In genomic region chr17:64732336-64733006, GRCh38 we compare ENCODE assay signal across 1 cellular context.
A peak's percentile ranks its signal among the peaks of the same experiment; 100 is the strongest.
TF ChIP-seq lines count a peak whose summit lies in the region.

No MANE protein-coding gene starts in this region.

TF ChIP-seq in HepG2, 621 proteins besides CTCF, POLR2A, EP300 and RAD21 (continued from another document and continues in another):
- TF ChIP-seq DZIP1 (CRISPR knock-in tag; IDR thresholded peaks at IDR 0.05): no peak
- no peak for TF ChIP-seq GZF1 (CRISPR knock-in tag; IDR thresholded peaks at IDR 0.05)
- no peak for TF ChIP-seq ARNT2 (CRISPR knock-in tag; IDR thresholded peaks at IDR 0.05; ENCODE audit: low read depth)
- peak; percentile 2; the same call in 1 of the 2 replicates for TF ChIP-seq FOXA3 (CRISPR knock-in tag; IDR thresholded peaks at IDR 0.05)
- no peak for TF ChIP-seq ATF7-NPFF (CRISPR knock-in tag; IDR thresholded peaks at IDR 0.05; ENCODE audit: low read depth)
- TF ChIP-seq ZMAT3 (CRISPR knock-in tag; conservative IDR thresholded peaks at IDR 0.05): no peak
- TF ChIP-seq ZNF780A (CRISPR knock-in tag; IDR thresholded peaks at IDR 0.05): no peak
- TF ChIP-seq PAWR (CRISPR knock-in tag; IDR thresholded peaks at IDR 0.05; ENCODE audit: borderline replicate concordance): no peak
- TF ChIP-seq SIN3A (IDR thresholded peaks at IDR 0.05; ENCODE audit: borderline replicate concordance, low read depth, low read length): 0 out of 2 replicates have a peak, but pooled peaks have one; percentile 14
- peak; percentile 11; the same call in 1 of the 2 replicates for TF ChIP-seq HNF4A (CRISPR knock-in tag; IDR thresholded peaks at IDR 0.05)
- TF ChIP-seq HDAC1 (CRISPR knock-in tag; IDR thresholded peaks at IDR 0.05): peak; percentile 67
- 0 out of 2 replicates have a peak, but pooled peaks have one; percentile 29 for TF ChIP-seq BORCS8-MEF2B (CRISPR knock-in tag; IDR thresholded peaks at IDR 0.05)
- no peak for TF ChIP-seq MBNL3 (CRISPR knock-in tag; conservative IDR thresholded peaks at IDR 0.05)
- peak; percentile 61 for TF ChIP-seq SALL1 (CRISPR knock-in tag; IDR thresholded peaks at IDR 0.05)
- peak; percentile 85; the same call in 1 of the 2 replicates for TF ChIP-seq ZBTB20 (CRISPR knock-in tag; IDR thresholded peaks at IDR 0.05; ENCODE audit: borderline replicate concordance, low read depth)
- no peak for TF ChIP-seq MED13 (CRISPR knock-in tag; IDR thresholded peaks at IDR 0.05)
- TF ChIP-seq ZNF761 (CRISPR knock-in tag; conservative IDR thresholded peaks at IDR 0.05): no peak
- TF ChIP-seq ZNF160 (CRISPR knock-in tag; IDR thresholded peaks at IDR 0.05): no peak
- no peak for TF ChIP-seq HNRNPLL (IDR thresholded peaks at IDR 0.05; ENCODE audit: low read depth, low read length, poor library complexity, severe bottlenecking)
- TF ChIP-seq SOX6 (IDR thresholded peaks at IDR 0.05): no peak
- TF ChIP-seq SOX6 (CRISPR knock-in tag; IDR thresholded peaks at IDR 0.05): peak; percentile 34; the same call in 1 of the 2 replicates
- no peak for TF ChIP-seq THAP8 (CRISPR knock-in tag; IDR thresholded peaks at IDR 0.05; ENCODE audit: borderline replicate concordance)
- no peak for TF ChIP-seq ZNF589 (CRISPR knock-in tag; conservative IDR thresholded peaks at IDR 0.05)
- 0 out of 2 replicates have a peak, but pooled peaks have one; percentile 26 for TF ChIP-seq ZNF33A (CRISPR knock-in tag; IDR thresholded peaks at IDR 0.05; ENCODE audit: borderline replicate concordance)
- no peak for TF ChIP-seq DRAP1 (CRISPR knock-in tag; IDR thresholded peaks at IDR 0.05)
- TF ChIP-seq ZNF431 (CRISPR knock-in tag; IDR thresholded peaks at IDR 0.05; ENCODE audit: borderline replicate concordance, low read depth): no peak
- no peak for TF ChIP-seq CENPT (CRISPR knock-in tag; IDR thresholded peaks at IDR 0.05; ENCODE audit: low read depth)
- TF ChIP-seq PLRG1 (conservative IDR thresholded peaks at IDR 0.05): no peak
- TF ChIP-seq GMEB1 (CRISPR knock-in tag; IDR thresholded peaks at IDR 0.05; ENCODE audit: borderline replicate concordance): no peak
- peak; percentile 79 for TF ChIP-seq ZNF281 (CRISPR knock-in tag; IDR thresholded peaks at IDR 0.05; ENCODE audit: borderline replicate concordance)
- peak; percentile 90 for TF ChIP-seq RARA (CRISPR knock-in tag; IDR thresholded peaks at IDR 0.05)
- TF ChIP-seq ETV5 (CRISPR knock-in tag; IDR thresholded peaks at IDR 0.05; ENCODE audit: borderline replicate concordance): peak; percentile 72; the same call in 1 of the 2 replicates
- no peak for TF ChIP-seq NFE2L2 (IDR thresholded peaks at IDR 0.05; ENCODE audit: low read length)
- no peak for TF ChIP-seq THYN1 (CRISPR knock-in tag; IDR thresholded peaks at IDR 0.05; ENCODE audit: borderline replicate concordance, low read depth)
- no peak for TF ChIP-seq ZNF138 (CRISPR knock-in tag; IDR thresholded peaks at IDR 0.05; ENCODE audit: low read depth)
- no peak for TF ChIP-seq ZNF580 (CRISPR knock-in tag; IDR thresholded peaks at IDR 0.05; ENCODE audit: borderline replicate concordance, low read depth)
- no peak for TF ChIP-seq ZBTB38 (CRISPR knock-in tag; IDR thresholded peaks at IDR 0.05)
- TF ChIP-seq ZNF616 (CRISPR knock-in tag; IDR thresholded peaks at IDR 0.05; ENCODE audit: low read depth): no peak
- TF ChIP-seq MXD4 (CRISPR knock-in tag; IDR thresholded peaks at IDR 0.05): no peak
- TF ChIP-seq HNF1B (CRISPR knock-in tag; IDR thresholded peaks at IDR 0.05): peak; percentile 54; the same call in 1 of the 2 replicates
- no peak for TF ChIP-seq RCOR2 (CRISPR knock-in tag; IDR thresholded peaks at IDR 0.05)
- TF ChIP-seq KDM6A (CRISPR knock-in tag; IDR thresholded peaks at IDR 0.05; ENCODE audit: low read depth): 0 out of 2 replicates have a peak, but pooled peaks have one; percentile 9
- TF ChIP-seq ZBTB7A (CRISPR knock-in tag; IDR thresholded peaks at IDR 0.05): peak; percentile 36; the same call in 1 of the 2 replicates
- TF ChIP-seq MYC (CRISPR knock-in tag; IDR thresholded peaks at IDR 0.05; ENCODE audit: borderline replicate concordance): 0 out of 2 replicates have a peak, but pooled peaks have one; percentile 30
- 0 out of 2 replicates have a peak, but pooled peaks have one; percentile 11 for TF ChIP-seq RXRB (CRISPR knock-in tag; IDR thresholded peaks at IDR 0.05; ENCODE audit: borderline replicate concordance)
- no peak for TF ChIP-seq NONO (IDR thresholded peaks at IDR 0.05)
- TF ChIP-seq NONO (CRISPR knock-in tag; conservative IDR thresholded peaks at IDR 0.05): no peak
- TF ChIP-seq ZNF770 (CRISPR knock-in tag; IDR thresholded peaks at IDR 0.05): peak; percentile 51; the same call in 1 of the 2 replicates
- no peak for TF ChIP-seq ZNF576 (CRISPR knock-in tag; IDR thresholded peaks at IDR 0.05)
- TF ChIP-seq PHF21A (CRISPR knock-in tag; IDR thresholded peaks at IDR 0.05): no peak
- TF ChIP-seq LRRFIP1 (CRISPR knock-in tag; conservative IDR thresholded peaks at IDR 0.05): no peak
- TF ChIP-seq ZNF282 (IDR thresholded peaks at IDR 0.05; ENCODE audit: partially characterized antibody): no peak
- TF ChIP-seq ZNF607 (CRISPR knock-in tag; IDR thresholded peaks at IDR 0.05; ENCODE audit: borderline replicate concordance): peak; percentile 69; the same call in 1 of the 2 replicates
- TF ChIP-seq SKI (IDR thresholded peaks at IDR 0.05; ENCODE audit: partially characterized antibody): peak; percentile 37
- no peak for TF ChIP-seq POLR2G (IDR thresholded peaks at IDR 0.05; ENCODE audit: low read depth, low read length)
- 0 out of 2 replicates have a peak, but pooled peaks have one; percentile 29 for TF ChIP-seq SOX5 (CRISPR knock-in tag; IDR thresholded peaks at IDR 0.05; ENCODE audit: borderline replicate concordance)
- 0 out of 2 replicates have a peak, but pooled peaks have one; percentile 36 for TF ChIP-seq ZNF670 (CRISPR knock-in tag; IDR thresholded peaks at IDR 0.05; ENCODE audit: borderline replicate concordance)
- TF ChIP-seq KMT2A (CRISPR knock-in tag; IDR thresholded peaks at IDR 0.05): no peak
